10 cellular contexts compared by ENCODE assay signal in the genomic region with DNA sequence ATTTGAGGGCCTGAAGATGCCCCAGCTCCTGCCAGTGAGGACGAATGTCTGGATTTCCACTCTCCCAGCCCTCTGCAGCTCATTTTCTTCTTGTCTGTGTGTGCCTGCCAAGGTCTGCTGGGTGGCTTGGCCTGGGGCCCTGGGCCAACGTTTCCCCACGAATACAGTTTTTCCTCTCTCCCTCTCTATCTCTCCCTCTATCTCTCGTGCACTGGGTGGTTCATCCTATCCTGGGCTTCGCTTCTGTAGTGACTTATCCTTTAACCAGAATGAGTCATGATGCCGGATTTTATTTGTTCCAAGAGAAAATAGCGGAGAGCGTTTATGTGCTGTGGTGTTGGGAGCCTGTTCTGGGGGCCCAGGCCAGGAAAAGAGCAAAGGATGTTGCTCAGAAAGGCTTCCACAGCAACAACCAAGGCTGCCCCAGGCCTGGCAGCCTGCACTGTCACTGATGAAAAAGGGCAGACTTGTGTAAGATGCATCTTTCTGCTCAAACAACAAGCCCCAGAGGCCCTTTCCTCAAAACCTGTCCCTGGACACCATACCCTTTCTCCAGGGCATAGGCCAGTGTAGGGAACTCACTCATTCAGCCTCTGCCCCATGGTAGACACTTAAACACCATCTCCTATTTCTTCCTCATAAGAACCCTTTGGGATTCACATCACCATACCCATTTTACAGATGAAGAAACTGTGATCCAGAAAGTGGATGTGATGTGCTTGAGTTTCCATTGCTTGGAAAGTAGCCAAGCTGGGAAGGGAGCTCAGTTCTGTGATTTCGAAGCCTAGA. TPM values are rescaled to one million over a fixed set of nuclear protein-coding genes. Genes with fewer than 3 reads are reported as not detected.
DNase-seq lines count a peak whose midpoint lies in the region; ATAC-seq, FAIRE-seq and TF ChIP-seq lines count a peak whose summit lies in the region.
"Had no signal": no experiment of that assay in that cellular context is flagged by ENCODE, and none has a peak within 500 bp of the region (broad histone marks: within the 10 kb centered on the region; RNA-seq: fewer than 3 reads in every experiment).

No MANE protein-coding gene starts in this region.

- POLR2A ChIA-PET in HepG2 (lab: Yijun Ruan, JAX) = no interaction called here

- in situ Hi-C loops in HepG2 (cut with HindIII; ENCODE audit: extremely low pct_ligation_motif_present, low pct_unique_long_range_greater_than_20kb) = loop anchor here (5.0 kb wide), 1 partner anchor 127 kb away; no protein-coding TSS in a partner anchor

- no peak for TF ChIP-seq CTCF in HepG2 (CRISPR knock-in tag; IDR thresholded peaks at IDR 0.05)

- no peak for TF ChIP-seq RAD21 in HepG2 (CRISPR knock-in tag; IDR thresholded peaks at IDR 0.05)

- H3K79me2 ChIP-seq in ACC112 (ENCODE audit: control insufficient read depth, insufficient read depth, low read length, unreplicated experiment) = no peaks in the 10 kb centered on the region
- H3K79me2 ChIP-seq in HepG2 (ENCODE audit: insufficient read depth, low read length) = no peaks in the 10 kb centered on the region

- H3K36me3 ChIP-seq in ACC112 (ENCODE audit: insufficient read depth, low read length) = no peaks in the 10 kb centered on the region
- H3K36me3 ChIP-seq in mesodermal cell (ENCODE audit: control insufficient read depth, insufficient read depth, low read length) = no peaks in the 10 kb centered on the region
- no peaks in the 10 kb centered on the region for H3K36me3 ChIP-seq in HepG2 (replicated peaks in 1 of 2; ENCODE audit: control insufficient read depth in 1 of 2, insufficient read depth in 2 of 2, low read length in 2 of 2)

- no peak overlapping the region for H3K4me2 ChIP-seq in HepG2 (ENCODE audit: low read depth, low read length)

- WGBS in mesodermal cell (ENCODE audit: insufficient coverage in 2 of 2), 2 experiments = 66 to 70% methylated on average over 8 to 9 of the region's 9 CpGs
- 4% methylated on average over 9 of the region's 9 CpGs for WGBS in HepG2 (ENCODE audit: low lambda C conversion rate)

- H4K20me1 ChIP-seq in HepG2 (ENCODE audit: insufficient read depth, low read length) = no peaks in the 10 kb centered on the region

- no peak for ATAC-seq in GM19467 (IDR thresholded peaks at IDR 0.05; ENCODE audit: unreplicated experiment)
- no peak for ATAC-seq in HepG2

- TF ChIP-seq POLR2A in HepG2 (IDR thresholded peaks at IDR 0.05; ENCODE audit: insufficient read depth in 1 of 2, low read depth in 2 of 2, low read length in 2 of 2) = no peak

- H3K27me3 ChIP-seq in ACC112 (ENCODE audit: insufficient read depth, low read length) (no peaks in the 10 kb centered on the region), HepG2 (ENCODE audit: control insufficient read depth in 1 of 2, insufficient read depth in 2 of 2, low read length in 2 of 2) (peaks cover 12 to 35% of the 10 kb centered on the region in 2 experiments; a peak in 4 of 5 replicates)

- CTCF ChIA-PET in HepG2 (lab: Yijun Ruan, JAX; ENCODE audit: low intra/inter-chr PET ratio, low total read pairs) = no interaction called here

- no peak overlapping the region for H3K4me3 ChIP-seq in ACC112 (ENCODE audit: low read depth, low read length)
- no peak overlapping the region for H3K4me3 ChIP-seq in mesodermal cell (ENCODE audit: extremely low read depth, insufficient read depth, low read length, poor library complexity, severe bottlenecking)
- H3K4me3 ChIP-seq in HepG2 (replicated peaks in 1 of 3; ENCODE audit: insufficient read depth in 1 of 3, low read depth in 2 of 3, low read length in 3 of 3) = no peak overlapping the region

- H3K9ac ChIP-seq in HepG2 (ENCODE audit: insufficient read depth, low read depth, low read length) = no peak overlapping the region

- FAIRE-seq in HepG2 (lab: Jason Lieb, UNC) = no peak

- peak overlapping the region; percentile 65 for H3K27ac ChIP-seq in ACC112 (ENCODE audit: low read depth, low read length)
- H3K27ac ChIP-seq in mesodermal cell (ENCODE audit: low read depth, low read length, severe bottlenecking) = peak overlapping the region; percentile 72
- no peak overlapping the region for H3K27ac ChIP-seq in HepG2 (ENCODE audit: extremely low read length, insufficient read depth, low read length)

- no peak for TF ChIP-seq EP300 in HepG2 (IDR thresholded peaks at IDR 0.05; ENCODE audit: low read depth in 2 of 2, low read length in 2 of 2)
- no peak for TF ChIP-seq EP300 in HepG2 (CRISPR knock-in tag; IDR thresholded peaks at IDR 0.05; ENCODE audit: borderline replicate concordance)

- DNase-seq in LHCN-M2 (ENCODE audit: low read depth) (peak; percentile 97), dermis microvascular lymphatic vessel endothelial cell (ENCODE audit: low read depth in 2 of 2) (peak; percentile 78 to 94), HepG2 (ENCODE audit: low spot score) (no peak), NCI-H82 (lab: John Stamatoyannopoulos, UW) (no peak), Kasumi-1 (lab: John Stamatoyannopoulos, UW) (no peak)
- DNase-seq: CD8-positive, alpha-beta memory T cell; stimulated activated CD4-positive, alpha-beta T cell treated with anti-CD3 and anti-CD28 coated beads, Interleukin-1b, Interleukin-23, amount 100 ng/mL, for 48 hours had no signal

- intact Hi-C loops in HepG2 (cut with micrococcal nuclease; ENCODE audit: unreplicated experiment) = no loop called here

- H3K9me3 ChIP-seq in mesodermal cell (ENCODE audit: control insufficient read depth, low read length) (no peaks in the 10 kb centered on the region), HepG2 (ENCODE audit: low read length) (no peaks in the 10 kb centered on the region)

- H2AFZ ChIP-seq in ACC112 (ENCODE audit: low read length, unreplicated experiment) (peak overlapping the region; percentile 18), HepG2 (ENCODE audit: low read length) (no peak overlapping the region)

- H3K4me1 ChIP-seq in ACC112 (ENCODE audit: control insufficient read depth, insufficient read depth, low read length, unreplicated experiment) (peaks cover 22% of the 10 kb centered on the region), mesodermal cell (ENCODE audit: control insufficient read depth, insufficient read depth, low read length, poor library complexity, severe bottlenecking) (peaks cover 32% of the 10 kb centered on the region), HepG2 (ENCODE audit: insufficient read depth, low read length) (peaks cover 10% of the 10 kb centered on the region)

- BruUV-seq in HepG2 (replicated peaks; lab: Mats Ljungman, UMichigan) = no TSS peak

TF ChIP-seq in HepG2, 621 proteins besides CTCF, POLR2A, EP300 and RAD21 (continues in another document):
- no peak for TF ChIP-seq PHF20 (CRISPR knock-in tag; IDR thresholded peaks at IDR 0.05)
- TF ChIP-seq, protein P1, sequence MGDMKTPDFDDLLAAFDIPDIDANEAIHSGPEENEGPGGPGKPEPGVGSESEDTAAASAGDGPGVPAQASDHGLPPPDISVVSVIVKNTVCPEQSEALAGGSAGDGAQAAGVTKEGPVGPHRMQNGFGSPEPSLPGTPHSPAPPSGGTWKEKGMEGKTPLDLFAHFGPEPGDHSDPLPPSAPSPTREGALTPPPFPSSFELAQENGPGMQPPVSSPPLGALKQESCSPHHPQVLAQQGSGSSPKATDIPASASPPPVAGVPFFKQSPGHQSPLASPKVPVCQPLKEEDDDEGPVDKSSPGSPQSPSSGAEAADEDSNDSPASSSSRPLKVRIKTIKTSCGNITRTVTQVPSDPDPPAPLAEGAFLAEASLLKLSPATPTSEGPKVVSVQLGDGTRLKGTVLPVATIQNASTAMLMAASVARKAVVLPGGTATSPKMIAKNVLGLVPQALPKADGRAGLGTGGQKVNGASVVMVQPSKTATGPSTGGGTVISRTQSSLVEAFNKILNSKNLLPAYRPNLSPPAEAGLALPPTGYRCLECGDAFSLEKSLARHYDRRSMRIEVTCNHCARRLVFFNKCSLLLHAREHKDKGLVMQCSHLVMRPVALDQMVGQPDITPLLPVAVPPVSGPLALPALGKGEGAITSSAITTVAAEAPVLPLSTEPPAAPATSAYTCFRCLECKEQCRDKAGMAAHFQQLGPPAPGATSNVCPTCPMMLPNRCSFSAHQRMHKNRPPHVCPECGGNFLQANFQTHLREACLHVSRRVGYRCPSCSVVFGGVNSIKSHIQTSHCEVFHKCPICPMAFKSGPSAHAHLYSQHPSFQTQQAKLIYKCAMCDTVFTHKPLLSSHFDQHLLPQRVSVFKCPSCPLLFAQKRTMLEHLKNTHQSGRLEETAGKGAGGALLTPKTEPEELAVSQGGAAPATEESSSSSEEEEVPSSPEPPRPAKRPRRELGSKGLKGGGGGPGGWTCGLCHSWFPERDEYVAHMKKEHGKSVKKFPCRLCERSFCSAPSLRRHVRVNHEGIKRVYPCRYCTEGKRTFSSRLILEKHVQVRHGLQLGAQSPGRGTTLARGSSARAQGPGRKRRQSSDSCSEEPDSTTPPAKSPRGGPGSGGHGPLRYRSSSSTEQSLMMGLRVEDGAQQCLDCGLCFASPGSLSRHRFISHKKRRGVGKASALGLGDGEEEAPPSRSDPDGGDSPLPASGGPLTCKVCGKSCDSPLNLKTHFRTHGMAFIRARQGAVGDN (CRISPR knock-in tag; IDR thresholded peaks at IDR 0.05) = no peak

RNA-seq across cellular contexts. Expression of gene ITGA11, which starts 47.3 kb away (rescaled TPM):
- total RNA-seq in LHCN-M2 (2014; rRNA removed) (14.6 and 22.0 TPM in 2 replicates), dermis microvascular lymphatic vessel endothelial cell (6.0 and 51.3 TPM in 2 replicates), HepG2 (2016; rRNA removed; fragmentation: Illumina TruSeq; extraction: Trizol) (not detected in 2 replicates)
- polyA plus RNA-seq in LHCN-M2 (2012) = 115 TPM
- 9.2 TPM for polyA plus RNA-seq in mesodermal cell (2013, experiment 1 of 2)
- 8.9 TPM for polyA plus RNA-seq in mesodermal cell (2013, experiment 2 of 2)
- not detected in 2 replicates for total RNA-seq in HepG2 (2016; cell fraction: cytosol; rRNA removed; fragmentation: Illumina TruSeq; extraction: Trizol; ENCODE audit: low read depth)
- total RNA-seq in HepG2 (2016; cell fraction: insoluble cytoplasmic fraction; rRNA removed; fragmentation: Illumina TruSeq; extraction: Trizol) = not detected in 2 replicates
- total RNA-seq in HepG2 (2016; cell fraction: membrane; rRNA removed; fragmentation: Illumina TruSeq; extraction: Trizol) = not detected in 2 replicates
- 0.03 TPM in 1 of 2 replicates, not detected in the other for total RNA-seq in HepG2 (2016; cell fraction: nucleus; rRNA removed; fragmentation: Illumina TruSeq; extraction: Trizol)
- not detected in 2 replicates for polyA plus RNA-seq in HepG2 (2011; rRNA removed)
- polyA plus RNA-seq in HepG2 (2011; cell fraction: cytosol; rRNA removed) = not detected in 2 replicates
- 0.02 TPM in 2 replicates for polyA plus RNA-seq in HepG2 (2011; cell fraction: nucleus; rRNA removed)
- 0.01 TPM in 1 of 2 replicates, not detected in the other for polyA plus RNA-seq in HepG2 (2012)
- not detected in 2 replicates for polyA plus RNA-seq in HepG2 (2016; cell fraction: cytosol; fragmentation: Illumina TruSeq; extraction: Trizol; ENCODE audit: low read depth)
- polyA plus RNA-seq in HepG2 (2016; cell fraction: insoluble cytoplasmic fraction; fragmentation: Illumina TruSeq; extraction: Trizol; ENCODE audit: low read depth) = not detected in 2 replicates
- not detected in 2 replicates for polyA plus RNA-seq in HepG2 (2016; cell fraction: membrane; fragmentation: Illumina TruSeq; extraction: Trizol; ENCODE audit: low read depth)
- polyA plus RNA-seq in HepG2 (2016; cell fraction: nucleus; fragmentation: Illumina TruSeq; extraction: Trizol; ENCODE audit: insufficient read depth, low read depth) = not detected in 2 replicates
- not detected in 2 replicates for polyA minus RNA-seq in HepG2 (2011; rRNA and poly(A)+ RNA removed; ENCODE audit: low replicate concordance)
- polyA minus RNA-seq in HepG2 (2011; cell fraction: cytosol; rRNA and poly(A)+ RNA removed) = not detected in 2 replicates
- 0.12 TPM in 1 of 2 replicates, not detected in the other for polyA minus RNA-seq in HepG2 (2011; cell fraction: nucleus; rRNA and poly(A)+ RNA removed)
- total RNA-seq: CD8-positive, alpha-beta memory T cell had no signal
- polyA plus RNA-seq: CD8-positive, alpha-beta memory T cell had no signal

Comparison
In these comparisons a context has a peak if more than half of its experiments do, and no peak if none do; other contexts are left out.
1. DNase-seq: peak in LHCN-M2 (single experiment) and dermis microvascular lymphatic vessel endothelial cell (2 of 2); none in HepG2 (single experiment), NCI-H82 (single experiment) and Kasumi-1 (0 of 2).